Comparison of ENCODE assay signal across 25 cellular contexts in genomic region chr3:72385172-72385571, GRCh38.
DNase-seq lines count a peak whose midpoint lies in the region; ATAC-seq and TF ChIP-seq lines count a peak whose summit lies in the region.
"Had no signal": no experiment of that assay in that cellular context is flagged by ENCODE, and none has a peak within 500 bp of the region (broad histone marks: within the 10 kb centered on the region; RNA-seq: fewer than 3 reads in every experiment).

No MANE protein-coding gene starts in this region.

- H3K27me3 ChIP-seq in CD4-positive, CD25-positive, alpha-beta regulatory T cell (ENCODE audit: control insufficient read depth, insufficient read depth, low read length): no peaks in the 10 kb centered on the region
- no peaks in the 10 kb centered on the region for H3K27me3 ChIP-seq in trophoblast cell (ENCODE audit: insufficient read depth, low read length)
- H3K27me3 ChIP-seq: BLaER1 had no signal

- no peak overlapping the region for H3K9ac ChIP-seq in trophoblast cell (ENCODE audit: low read length)
- H3K9ac ChIP-seq: BLaER1, KMS-11 had no signal

- no peak overlapping the region for H2BK12ac ChIP-seq in trophoblast cell (ENCODE audit: low read length)

- H3K4ac ChIP-seq in trophoblast cell (ENCODE audit: low read depth, low read length): peak overlapping the region; percentile 32

- no peak overlapping the region for H3K14ac ChIP-seq in trophoblast cell (ENCODE audit: low read length)

- no peaks in the 10 kb centered on the region for H3K27me3 Mint-ChIP-seq in T-helper 2 cell treated with Interferon-gamma antibody and Interleukin-4, amounts not matched to agents 5 μg/mL and 100 μg/mL, for 36 hours (ENCODE audit: low read depth)
- H3K27me3 Mint-ChIP-seq in CD4-positive, CD25-positive, alpha-beta regulatory T cell: no peaks in the 10 kb centered on the region
- H3K27me3 Mint-ChIP-seq in activated T-helper 17 cell treated with anti-CD3 and anti-CD28 coated beads, Interleukin-2, amount 50 U/mL, for 72 hours: no peaks in the 10 kb centered on the region
- no peaks in the 10 kb centered on the region for H3K27me3 Mint-ChIP-seq in activated T-helper 2 cell treated with anti-CD3 and anti-CD28 coated beads, Interferon-gamma antibody, Interleukin-2, Interleukin-4, amounts not matched to agents 10 μg/mL and 5 μg/mL and 100 μg/mL, durations not matched to agents 14 hours and 24 hours and 36 hours (ENCODE audit: low read depth)

- H3K18ac ChIP-seq in trophoblast cell (ENCODE audit: low read length): no peak overlapping the region

- no peak overlapping the region for H2BK5ac ChIP-seq in trophoblast cell (ENCODE audit: low read depth, low read length, poor library complexity)

- no peak overlapping the region for H3K23ac ChIP-seq in trophoblast cell (ENCODE audit: low read length)

- H3K9me3 Mint-ChIP-seq in T-helper 2 cell treated with Interferon-gamma antibody and Interleukin-4, amounts not matched to agents 5 μg/mL and 100 μg/mL, for 36 hours: no peaks in the 10 kb centered on the region
- H3K9me3 Mint-ChIP-seq in CD4-positive, CD25-positive, alpha-beta regulatory T cell: no peaks in the 10 kb centered on the region
- H3K9me3 Mint-ChIP-seq in activated T-helper 17 cell treated with anti-CD3 and anti-CD28 coated beads, Interleukin-2, amount 50 U/mL, for 72 hours: no peaks in the 10 kb centered on the region
- no peaks in the 10 kb centered on the region for H3K9me3 Mint-ChIP-seq in activated T-helper 2 cell treated with anti-CD3 and anti-CD28 coated beads, Interferon-gamma antibody, Interleukin-2, Interleukin-4, amounts not matched to agents 10 μg/mL and 5 μg/mL and 100 μg/mL, durations not matched to agents 14 hours and 24 hours and 36 hours
- H3K9me3 Mint-ChIP-seq: CD8-positive, alpha-beta T cell had no signal

- H3K36me3 Mint-ChIP-seq in T-helper 2 cell treated with Interferon-gamma antibody and Interleukin-4, amounts not matched to agents 5 μg/mL and 100 μg/mL, for 36 hours (ENCODE audit: low read depth): peaks cover 2% of the 10 kb centered on the region
- H3K36me3 Mint-ChIP-seq in CD4-positive, CD25-positive, alpha-beta regulatory T cell: no peaks in the 10 kb centered on the region
- H3K36me3 Mint-ChIP-seq in activated T-helper 17 cell treated with anti-CD3 and anti-CD28 coated beads, Interleukin-2, amount 50 U/mL, for 72 hours (ENCODE audit: low read depth): peaks cover 62% of the 10 kb centered on the region
- peaks cover 25% of the 10 kb centered on the region for H3K36me3 Mint-ChIP-seq in activated T-helper 2 cell treated with anti-CD3 and anti-CD28 coated beads, Interferon-gamma antibody, Interleukin-2, Interleukin-4, amounts not matched to agents 10 μg/mL and 5 μg/mL and 100 μg/mL, durations not matched to agents 14 hours and 24 hours and 36 hours (ENCODE audit: low read depth)
- H3K36me3 Mint-ChIP-seq: CD8-positive, alpha-beta T cell had no signal

- no peaks in the 10 kb centered on the region for H3K4me1 ChIP-seq in CD4-positive, CD25-positive, alpha-beta regulatory T cell (ENCODE audit: control insufficient read depth, insufficient read depth, low read length, poor library complexity, severe bottlenecking)
- H3K4me1 ChIP-seq in trophoblast cell (ENCODE audit: control insufficient read depth in 1 of 2, insufficient read depth in 2 of 2, low read length in 2 of 2): peaks cover 2 to 4% of the 10 kb centered on the region in 2 experiments

- no peak overlapping the region for H3K4me2 ChIP-seq in trophoblast cell (ENCODE audit: low read length)
- H3K4me2 ChIP-seq: BLaER1, KMS-11 had no signal

- intact Hi-C loops in activated T-helper 2 cell treated with anti-CD3 and anti-CD28 coated beads, Interferon-gamma antibody, Interleukin-2, Interleukin-4, amounts not matched to agents 10 μg/mL and 5 μg/mL and 100 μg/mL, durations not matched to agents 14 hours and 24 hours and 36 hours (cut with micrococcal nuclease): no loop called here

- H3K27ac ChIP-seq in CD4-positive, CD25-positive, alpha-beta regulatory T cell (ENCODE audit: insufficient read depth, low read length, poor library complexity, severe bottlenecking): no peak overlapping the region
- H3K27ac ChIP-seq in trophoblast cell (ENCODE audit: low read depth, low read length): no peak overlapping the region
- H3K27ac ChIP-seq: 22Rv1, BLaER1, KMS-11, RWPE1 had no signal

- ATAC-seq in CD4-positive, CD25-positive, alpha-beta regulatory T cell (ENCODE audit: low read depth in 2 of 2): no peak
- no peak for ATAC-seq in activated T-helper 17 cell treated with anti-CD3 and anti-CD28 coated beads, Interleukin-2, amount 50 U/mL, for 72 hours (replicated peaks)
- ATAC-seq in GM21367 (IDR thresholded peaks at IDR 0.05; ENCODE audit: unreplicated experiment): no peak
- ATAC-seq: CD8-positive, alpha-beta T cell had no signal

- peaks cover 7% of the 10 kb centered on the region for H3K79me2 ChIP-seq in trophoblast cell (ENCODE audit: control insufficient read depth, insufficient read depth, low read length, poor library complexity)

- H3K79me1 ChIP-seq in trophoblast cell (ENCODE audit: low read length): no peaks in the 10 kb centered on the region

- H2BK120ac ChIP-seq in trophoblast cell (ENCODE audit: insufficient read depth, low read length, poor library complexity): no peak overlapping the region

- H3K4me3 Mint-ChIP-seq in T-helper 2 cell treated with Interferon-gamma antibody and Interleukin-4, amounts not matched to agents 5 μg/mL and 100 μg/mL, for 36 hours: peak overlapping the region; percentile 32
- no peak overlapping the region for H3K4me3 Mint-ChIP-seq in CD4-positive, CD25-positive, alpha-beta regulatory T cell
- H3K4me3 Mint-ChIP-seq in activated T-helper 17 cell treated with anti-CD3 and anti-CD28 coated beads, Interleukin-2, amount 50 U/mL, for 72 hours: no peak overlapping the region
- no peak overlapping the region for H3K4me3 Mint-ChIP-seq in activated T-helper 2 cell treated with anti-CD3 and anti-CD28 coated beads, Interferon-gamma antibody, Interleukin-2, Interleukin-4, amounts not matched to agents 10 μg/mL and 5 μg/mL and 100 μg/mL, durations not matched to agents 14 hours and 24 hours and 36 hours (ENCODE audit: low read depth)
- H3K4me3 Mint-ChIP-seq: CD8-positive, alpha-beta T cell had no signal

- DNase-seq in T-helper 2 cell treated with Interferon-gamma antibody and Interleukin-4, amounts not matched to agents 5 μg/mL and 100 μg/mL, for 36 hours (ENCODE audit: low spot score): no peak
- DNase-seq in T-helper 2 cell: no peak
- no peak for DNase-seq in CD4-positive, CD25-positive, alpha-beta regulatory T cell
- DNase-seq in trophoblast cell: no peak
- DNase-seq in GM20000 (ENCODE audit: low spot score): no peak
- DNase-seq in activated T-helper 2 cell treated with anti-CD3 and anti-CD28 coated beads, Interferon-gamma antibody, Interleukin-2, Interleukin-4, amounts not matched to agents 10 μg/mL and 5 μg/mL and 100 μg/mL, durations not matched to agents 14 hours and 24 hours and 36 hours (ENCODE audit: low spot score): no peak
- DNase-seq: ACHN; Calu3; CD8-positive, alpha-beta T cell; DMS153; GDM1; IMR-90; NCI-H1105; NCI-H2029 treated with DMSO at 0.1 percent for 48 hours; NCI-H226; NCI-H510A treated with DMSO at 0.1 percent for 48 hours; NCI-H748 treated with DMSO at 0.1 percent for 48 hours; NK-92 treated with Interleukin-12 subunit alpha and Interleukin-12 subunit beta, amount 100 ng/mL, for 24 hours; SIG-M5 had no signal

- H3K36me3 ChIP-seq in CD4-positive, CD25-positive, alpha-beta regulatory T cell (ENCODE audit: control insufficient read depth, insufficient read depth, low read length): no peaks in the 10 kb centered on the region
- no peaks in the 10 kb centered on the region for H3K36me3 ChIP-seq in trophoblast cell (ENCODE audit: control insufficient read depth in 1 of 2, insufficient read depth in 2 of 2, low read length in 2 of 2)

- H2AK5ac ChIP-seq in trophoblast cell (ENCODE audit: low read length): no peak overlapping the region

- no peak overlapping the region for H2AFZ ChIP-seq in trophoblast cell (ENCODE audit: insufficient read depth, low read length, poor library complexity)

- no peak overlapping the region for H3K4me3 ChIP-seq in CD4-positive, CD25-positive, alpha-beta regulatory T cell (ENCODE audit: low read depth, low read length)
- H3K4me3 ChIP-seq in trophoblast cell (ENCODE audit: low read depth, low read length): no peak overlapping the region
- H3K4me3 ChIP-seq: BLaER1 had no signal

- no peak for TF ChIP-seq CTCF in GM20000 (IDR thresholded peaks at IDR 0.05; ENCODE audit: extremely low read depth, missing control alignments)

- no peak overlapping the region for H4K8ac ChIP-seq in trophoblast cell (ENCODE audit: low read depth, low read length)

- H4K91ac ChIP-seq in trophoblast cell (ENCODE audit: low read depth, low read length): no peak overlapping the region

- no peak overlapping the region for H3K27ac Mint-ChIP-seq in T-helper 2 cell treated with Interferon-gamma antibody and Interleukin-4, amounts not matched to agents 5 μg/mL and 100 μg/mL, for 36 hours
- peak overlapping the region in 2 of 3 donors; percentile 21 to 78 for H3K27ac Mint-ChIP-seq in CD4-positive, CD25-positive, alpha-beta regulatory T cell
- H3K27ac Mint-ChIP-seq in activated T-helper 17 cell treated with anti-CD3 and anti-CD28 coated beads, Interleukin-2, amount 50 U/mL, for 72 hours: peak overlapping the region; percentile 42
- H3K27ac Mint-ChIP-seq in activated T-helper 2 cell treated with anti-CD3 and anti-CD28 coated beads, Interferon-gamma antibody, Interleukin-2, Interleukin-4, amounts not matched to agents 10 μg/mL and 5 μg/mL and 100 μg/mL, durations not matched to agents 14 hours and 24 hours and 36 hours: no peak overlapping the region

- H4K12ac ChIP-seq in trophoblast cell (ENCODE audit: low read depth, low read length): no peak overlapping the region

- H3K4me1 Mint-ChIP-seq in T-helper 2 cell treated with Interferon-gamma antibody and Interleukin-4, amounts not matched to agents 5 μg/mL and 100 μg/mL, for 36 hours (ENCODE audit: low read depth): peaks cover 72% of the 10 kb centered on the region
- H3K4me1 Mint-ChIP-seq in CD4-positive, CD25-positive, alpha-beta regulatory T cell: peaks cover 28 to 89% (median 78%) of the 10 kb centered on the region in 4 donors
- peaks cover 62% of the 10 kb centered on the region for H3K4me1 Mint-ChIP-seq in activated T-helper 17 cell treated with anti-CD3 and anti-CD28 coated beads, Interleukin-2, amount 50 U/mL, for 72 hours
- peaks cover 79% of the 10 kb centered on the region for H3K4me1 Mint-ChIP-seq in activated T-helper 2 cell treated with anti-CD3 and anti-CD28 coated beads, Interferon-gamma antibody, Interleukin-2, Interleukin-4, amounts not matched to agents 10 μg/mL and 5 μg/mL and 100 μg/mL, durations not matched to agents 14 hours and 24 hours and 36 hours (ENCODE audit: low read depth)

- WGBS in trophoblast cell (ENCODE audit: extremely low coverage, insufficient coverage, insufficient read length): no CpG with 5 or more reads among the region's 3 CpGs

- no peaks in the 10 kb centered on the region for H3K9me3 ChIP-seq in CD4-positive, CD25-positive, alpha-beta regulatory T cell (ENCODE audit: control insufficient read depth in 2 of 2, low read length in 2 of 2)
- H3K9me3 ChIP-seq in trophoblast cell (ENCODE audit: insufficient read depth, low read depth, low read length): no peaks in the 10 kb centered on the region
- H3K9me3 ChIP-seq: BLaER1 had no signal

Comparison
In these comparisons a context has a peak if more than half of its experiments do, and no peak if none do; other contexts are left out.
1. H3K27ac Mint-ChIP-seq: peak in CD4-positive, CD25-positive, alpha-beta regulatory T cell (2 of 3) and activated T-helper 17 cell treated with anti-CD3 and anti-CD28 coated beads, Interleukin-2, amount 50 U/mL, for 72 hours (single experiment); none in T-helper 2 cell treated with Interferon-gamma antibody and Interleukin-4, amounts not matched to agents 5 μg/mL and 100 μg/mL, for 36 hours (single experiment) and activated T-helper 2 cell treated with anti-CD3 and anti-CD28 coated beads, Interferon-gamma antibody, Interleukin-2, Interleukin-4, amounts not matched to agents 10 μg/mL and 5 μg/mL and 100 μg/mL, durations not matched to agents 14 hours and 24 hours and 36 hours (single experiment).